ENCODE assay signal across 11 cellular contexts in genomic region chr3:31946484-31947081, GRCh38. TPM values are rescaled to one million over a fixed set of nuclear protein-coding genes. Genes with fewer than 3 reads are reported as not detected.
A peak's percentile ranks its signal among the peaks of the same experiment; 100 is the strongest.
DNase-seq lines count a peak whose midpoint lies in the region; ATAC-seq and TF ChIP-seq lines count a peak whose summit lies in the region.
"Had no signal": no experiment of that assay in that cellular context is flagged by ENCODE, and none has a peak within 500 bp of the region (broad histone marks: within the 10 kb centered on the region; RNA-seq: fewer than 3 reads in every experiment).

No MANE protein-coding gene starts in this region.

- H3K4me2 ChIP-seq in DND-41 (ENCODE audit: insufficient read depth, low read length) (no peak overlapping the region), Karpas-422 (ENCODE audit: low read depth, low read length, poor library complexity, severe bottlenecking) (peak overlapping the region; percentile 81)

- no peaks in the 10 kb centered on the region for H4K20me1 ChIP-seq in DND-41 (ENCODE audit: insufficient read depth, low read length)
- no peaks in the 10 kb centered on the region for H4K20me1 ChIP-seq in Karpas-422 (ENCODE audit: insufficient read depth, low read depth, low read length)

- H3K4me1 ChIP-seq in DND-41 (ENCODE audit: insufficient read depth, low read length) = no peaks in the 10 kb centered on the region
- H3K4me1 ChIP-seq in Karpas-422 (ENCODE audit: low read length) = peaks cover 84% of the 10 kb centered on the region
- H3K4me1 ChIP-seq in tibial nerve = peaks cover 0 to 25% (median 0%) of the 10 kb centered on the region in 4 donors

- H3K27ac ChIP-seq in DND-41 (ENCODE audit: low read length) = no peak overlapping the region
- peak overlapping the region; percentile 99 for H3K27ac ChIP-seq in Karpas-422 (ENCODE audit: low read length)
- peak overlapping the region in 2 of 4 donors; percentile 43 to 56 for H3K27ac ChIP-seq in tibial nerve

- H3K9ac ChIP-seq in DND-41 (ENCODE audit: low read depth, low read length) (no peak overlapping the region), Karpas-422 (ENCODE audit: low read length) (peak overlapping the region; percentile 78)

- no peaks in the 10 kb centered on the region for H3K9me3 ChIP-seq in DND-41 (ENCODE audit: insufficient read depth, low read length, severe bottlenecking)
- H3K9me3 ChIP-seq in Karpas-422 (ENCODE audit: low read length) = no peaks in the 10 kb centered on the region
- peaks cover 0 to 6% (median 0%) of the 10 kb centered on the region in 4 donors for H3K9me3 ChIP-seq in tibial nerve

- WGBS in tibial nerve, 2 donors = 88 to 90% methylated on average over 10 of the region's 10 CpGs

- TF ChIP-seq EP300 in tibial nerve (IDR thresholded peaks at IDR 0.05) = no peak

- H3K79me2 ChIP-seq in DND-41 (ENCODE audit: insufficient read depth, low read length) (no peaks in the 10 kb centered on the region), Karpas-422 (ENCODE audit: low read length) (peaks cover 91% of the 10 kb centered on the region)

- H3K9me2 ChIP-seq in Karpas-422 (replicated peaks; ENCODE audit: insufficient read depth, low read length) = no peaks in the 10 kb centered on the region

- H2AFZ ChIP-seq in DND-41 (ENCODE audit: low read depth, low read length) (peak overlapping the region; percentile 12; the same call in 1 of the 2 replicates), Karpas-422 (ENCODE audit: low read length) (no peak overlapping the region)

- H3K27me3 ChIP-seq in DND-41 (ENCODE audit: insufficient read depth, low read length, poor library complexity) (no peaks in the 10 kb centered on the region), Karpas-422 (ENCODE audit: low read length) (no peaks in the 10 kb centered on the region), tibial nerve (no peaks in the 10 kb centered on the region)

- H3K36me3 ChIP-seq in DND-41 (ENCODE audit: insufficient read depth, low read length) = no peaks in the 10 kb centered on the region
- peaks cover 17% of the 10 kb centered on the region for H3K36me3 ChIP-seq in Karpas-422 (ENCODE audit: insufficient read depth, low read length)
- no peaks in the 10 kb centered on the region for H3K36me3 ChIP-seq in tibial nerve

- no peak for DNase-seq in DND-41
- peak; percentile 90 for DNase-seq in Karpas-422
- DNase-seq in kidney glomerular epithelial cell (lab: John Stamatoyannopoulos, UW) = peak; percentile 26
- no peak for DNase-seq in NOMO-1 (lab: John Stamatoyannopoulos, UW; ENCODE audit: unreplicated experiment in 2 of 2)
- no peak for DNase-seq in GM19240 (ENCODE audit: insufficient read length, low spot score)
- DNase-seq in tibial nerve (ENCODE audit: low spot score in 2 of 2) = no peak
- DNase-seq: activated CD8-positive, alpha-beta memory T cell treated with anti-CD3 and anti-CD28 coated beads, Interleukin-2, amount 10 ng/mL, durations not matched to agents 7 days and 5 days; NCI-H2171; stimulated activated CD4-positive, alpha-beta T cell treated with anti-CD3 and anti-CD28 coated beads, Interleukin-15, amount 100 ng/mL, for 24 hours had no signal

- H3K4me3 ChIP-seq in DND-41 (ENCODE audit: low read depth in 1 of 2, low read length in 2 of 2) (no peak overlapping the region), Karpas-422 (ENCODE audit: low read length) (peak overlapping the region; percentile 57), tibial nerve (no peak overlapping the region)

- no peak for TF ChIP-seq POLR2A in tibial nerve (IDR thresholded peaks at IDR 0.05)

- peak; percentile 37; the same call in 1 of the 3 replicates for ATAC-seq in DND-41 (ENCODE audit: insufficient read depth, low read depth)
- peak; percentile 54 for ATAC-seq in GM21576 (IDR thresholded peaks at IDR 0.05; ENCODE audit: unreplicated experiment)
- no peak for ATAC-seq in HG03571 (IDR thresholded peaks at IDR 0.05; ENCODE audit: unreplicated experiment)
- ATAC-seq: activated CD8-positive, alpha-beta memory T cell treated with anti-CD3 and anti-CD28 coated beads, Interleukin-2, amount 10 ng/mL, durations not matched to agents 7 days and 5 days had no signal

- TF ChIP-seq CTCF in DND-41 (IDR thresholded peaks at IDR 0.05; ENCODE audit: borderline replicate concordance, extremely low read depth, low read length, poor library complexity, severe bottlenecking) (no peak), tibial nerve (IDR thresholded peaks at IDR 0.05) (no peak)

RNA-seq across cellular contexts. Expression of gene OSBPL10, which starts 34.5 kb away (rescaled TPM):
- total RNA-seq in Karpas-422 (2014; rRNA removed; shearing (Covaris generic); ENCODE audit: low replicate concordance) = 87.0 and 106 TPM in 2 replicates
- 10 to 100 TPM; 45.0 to 79.2 (median 60.4) TPM for total RNA-seq in tibial nerve

RNA-seq across cellular contexts. Expression of gene ZNF860, which starts 35.0 kb away (rescaled TPM):
- 14.6 and 22.4 TPM in 2 replicates for total RNA-seq in Karpas-422 (2014; rRNA removed; shearing (Covaris generic); ENCODE audit: low replicate concordance)
- total RNA-seq in tibial nerve = 1 to 10 TPM in 3 of 4 donors, under 1 TPM in 1; 0.84 to 1.8 (median 1.3) TPM
- total RNA-seq: activated CD8-positive, alpha-beta memory T cell treated with anti-CD3 and anti-CD28 coated beads, Interleukin-2, amount 10 ng/mL, durations not matched to agents 7 days and 5 days had no signal

Comparison
In these comparisons a context has a peak if more than half of its experiments do, and no peak if none do; other contexts are left out.
1. DNase-seq: peak in Karpas-422 (single experiment) and kidney glomerular epithelial cell (single experiment); none in DND-41 (single experiment), NOMO-1 (0 of 2), GM19240 (single experiment) and tibial nerve (0 of 2).